8 cellular contexts compared by ENCODE assay signal in genomic region chr6:25041676-25042598, GRCh38.
DNase-seq lines count a peak whose midpoint lies in the region; ATAC-seq lines count a peak whose summit lies in the region.

No MANE protein-coding gene starts in this region.

- peaks cover 18% of the 10 kb centered on the region for H3K36me3 Mint-ChIP-seq in activated CD4-positive, alpha-beta memory T cell treated with anti-CD3 and anti-CD28 coated beads, Interleukin-2, amount 10 ng/mL, durations not matched to agents 7 days and 5 days (ENCODE audit: low read depth)
- peaks cover 2% of the 10 kb centered on the region for H3K36me3 Mint-ChIP-seq in memory B cell

- H3K27me3 Mint-ChIP-seq in activated CD4-positive, alpha-beta memory T cell treated with anti-CD3 and anti-CD28 coated beads, Interleukin-2, amount 10 ng/mL, durations not matched to agents 7 days and 5 days = no peaks in the 10 kb centered on the region
- H3K27me3 Mint-ChIP-seq in memory B cell = no peaks in the 10 kb centered on the region

- H3K9me3 Mint-ChIP-seq in activated CD4-positive, alpha-beta memory T cell treated with anti-CD3 and anti-CD28 coated beads, Interleukin-2, amount 10 ng/mL, durations not matched to agents 7 days and 5 days = peaks cover 2% of the 10 kb centered on the region
- H3K9me3 Mint-ChIP-seq in memory B cell = no peaks in the 10 kb centered on the region

- H3K4me3 Mint-ChIP-seq in activated CD4-positive, alpha-beta memory T cell treated with anti-CD3 and anti-CD28 coated beads, Interleukin-2, amount 10 ng/mL, durations not matched to agents 7 days and 5 days = peak overlapping the region; percentile 92
- peak overlapping the region; percentile 91 for H3K4me3 Mint-ChIP-seq in memory B cell

- ATAC-seq in GM18498 (IDR thresholded peaks at IDR 0.05; ENCODE audit: unreplicated experiment) (peak; percentile 64), HG03175 (IDR thresholded peaks at IDR 0.05; ENCODE audit: unreplicated experiment) (peak; percentile 71), memory B cell (ENCODE audit: low read depth) (peak; percentile 62), GM18858 (IDR thresholded peaks at IDR 0.05; ENCODE audit: unreplicated experiment) (no peak)

- H3K4me1 Mint-ChIP-seq in activated CD4-positive, alpha-beta memory T cell treated with anti-CD3 and anti-CD28 coated beads, Interleukin-2, amount 10 ng/mL, durations not matched to agents 7 days and 5 days = peaks cover 57% of the 10 kb centered on the region
- peaks cover 46% of the 10 kb centered on the region for H3K4me1 Mint-ChIP-seq in memory B cell

- CTCF ChIA-PET in activated CD4-positive, alpha-beta memory T cell treated with anti-CD3 and anti-CD28 coated beads, Interleukin-2, amount 10 ng/mL, durations not matched to agents 7 days and 5 days (lab: Charles Lee) = interaction anchor here (0.8 to 4.9 kb wide), 12 partner anchors 9 to 192 kb away, joined by 3 to 54 read pairs (median 6); no protein-coding TSS in a partner anchor

- peak; percentile 54 for DNase-seq in activated CD4-positive, alpha-beta memory T cell treated with anti-CD3 and anti-CD28 coated beads, Interleukin-2, amount 10 ng/mL, durations not matched to agents 7 days and 5 days
- DNase-seq in memory B cell (ENCODE audit: low spot score in 2 of 2) (peak in 1 of 2 donors; percentile 38), islet precursor cell (no peak), GF-D8 (lab: John Stamatoyannopoulos, UW) (no peak), cerebellum (ENCODE audit: low spot score) (no peak)

- POLR2A ChIA-PET in activated CD4-positive, alpha-beta memory T cell treated with anti-CD3 and anti-CD28 coated beads, Interleukin-2, amount 10 ng/mL, durations not matched to agents 7 days and 5 days (lab: Charles Lee) = interaction anchor here (0.6 to 11.1 kb wide), 17 partner anchors 11 to 320 kb away, joined by 3 to 188 read pairs (median 4); partner anchors contain the start of gene RIPOR2

- H3K27ac Mint-ChIP-seq in activated CD4-positive, alpha-beta memory T cell treated with anti-CD3 and anti-CD28 coated beads, Interleukin-2, amount 10 ng/mL, durations not matched to agents 7 days and 5 days = peak overlapping the region; percentile 96
- peak overlapping the region; percentile 97 for H3K27ac Mint-ChIP-seq in memory B cell
